Comparison of ENCODE assay signal across 1 cellular context in genomic region chr2:180980185-180980942, GRCh38.
TF ChIP-seq lines count a peak whose summit lies in the region.

UBE2E3 (plus strand) TSS chr2:180980605; CDS start chr2:180982043, 1,438 bp downstream.

TF ChIP-seq in HepG2, 621 proteins besides CTCF, POLR2A, EP300 and RAD21 (continued from another document and continues in another):
- TF ChIP-seq ZNF609 (CRISPR knock-in tag; IDR thresholded peaks at IDR 0.05; ENCODE audit: borderline replicate concordance) (no peak), FOXK2 (IDR thresholded peaks at IDR 0.05) (no peak), ZNF703 (CRISPR knock-in tag; IDR thresholded peaks at IDR 0.05; ENCODE audit: borderline replicate concordance) (no peak), GABPA (IDR thresholded peaks at IDR 0.05; ENCODE audit: low read depth, low read length) (peak; percentile 43), GABPA (CRISPR knock-in tag; IDR thresholded peaks at IDR 0.05; ENCODE audit: low read depth) (no peak), ZNF510 (CRISPR knock-in tag; IDR thresholded peaks at IDR 0.05; ENCODE audit: low read depth) (0 out of 2 replicates have a peak, but pooled peaks have one; percentile 66), POGZ (CRISPR knock-in tag; IDR thresholded peaks at IDR 0.05) (no peak), SP140L (CRISPR knock-in tag; IDR thresholded peaks at IDR 0.05; ENCODE audit: borderline replicate concordance) (no peak), ZNF549 (CRISPR knock-in tag; IDR thresholded peaks at IDR 0.05) (no peak), RFX3 (CRISPR knock-in tag; IDR thresholded peaks at IDR 0.05) (no peak), YEATS4 (CRISPR knock-in tag; IDR thresholded peaks at IDR 0.05; ENCODE audit: borderline replicate concordance) (peak; percentile 95), GABPB1 (CRISPR knock-in tag; IDR thresholded peaks at IDR 0.05) (peak; percentile 87), NFIB (CRISPR knock-in tag; IDR thresholded peaks at IDR 0.05; ENCODE audit: borderline replicate concordance) (no peak), ZBTB40 (IDR thresholded peaks at IDR 0.05) (no peak), ZBTB40 (CRISPR knock-in tag; IDR thresholded peaks at IDR 0.05) (no peak), ZMAT3 (CRISPR knock-in tag; conservative IDR thresholded peaks at IDR 0.05) (peak; percentile 80; the same call in 1 of the 2 replicates), NFE2L1 (CRISPR knock-in tag; IDR thresholded peaks at IDR 0.05; ENCODE audit: borderline replicate concordance) (no peak), MAFG (CRISPR knock-in tag; IDR thresholded peaks at IDR 0.05) (no peak), BATF2 (CRISPR knock-in tag; IDR thresholded peaks at IDR 0.05) (no peak), ZNF558 (CRISPR knock-in tag; IDR thresholded peaks at IDR 0.05; ENCODE audit: borderline replicate concordance) (no peak), TCF7 (IDR thresholded peaks at IDR 0.05; ENCODE audit: low read depth) (no peak), MTF2 (CRISPR knock-in tag; IDR thresholded peaks at IDR 0.05; ENCODE audit: borderline replicate concordance) (no peak), IKZF1 (IDR thresholded peaks at IDR 0.05) (no peak), MNT (IDR thresholded peaks at IDR 0.05) (no peak), ZNF441 (CRISPR knock-in tag; IDR thresholded peaks at IDR 0.05; ENCODE audit: borderline replicate concordance) (peak; percentile 26; the same call in 1 of the 2 replicates), RXRB (CRISPR knock-in tag; IDR thresholded peaks at IDR 0.05; ENCODE audit: borderline replicate concordance) (no peak), ELF3 (CRISPR knock-in tag; IDR thresholded peaks at IDR 0.05) (peak; percentile 63; the same call in 1 of the 2 replicates), TEAD2 (CRISPR knock-in tag; IDR thresholded peaks at IDR 0.05) (0 out of 2 replicates have a peak, but pooled peaks have one; percentile 8), NFE2 (CRISPR knock-in tag; IDR thresholded peaks at IDR 0.05) (no peak), MLLT10 (CRISPR knock-in tag; IDR thresholded peaks at IDR 0.05) (no peak), CEBPB (IDR thresholded peaks at IDR 0.05; ENCODE audit: borderline replicate concordance, low read depth, low read length) (no peak), CEBPG (CRISPR knock-in tag; IDR thresholded peaks at IDR 0.05) (peak; percentile 11; the same call in 1 of the 2 replicates), ZFP37 (CRISPR knock-in tag; IDR thresholded peaks at IDR 0.05; ENCODE audit: borderline replicate concordance) (no peak), JUNB (CRISPR knock-in tag; IDR thresholded peaks at IDR 0.05; ENCODE audit: borderline replicate concordance) (no peak), ASH2L (IDR thresholded peaks at IDR 0.05; ENCODE audit: insufficient read length, low read depth, low read length) (peak; percentile 91)
- TF ChIP-seq, protein P1, sequence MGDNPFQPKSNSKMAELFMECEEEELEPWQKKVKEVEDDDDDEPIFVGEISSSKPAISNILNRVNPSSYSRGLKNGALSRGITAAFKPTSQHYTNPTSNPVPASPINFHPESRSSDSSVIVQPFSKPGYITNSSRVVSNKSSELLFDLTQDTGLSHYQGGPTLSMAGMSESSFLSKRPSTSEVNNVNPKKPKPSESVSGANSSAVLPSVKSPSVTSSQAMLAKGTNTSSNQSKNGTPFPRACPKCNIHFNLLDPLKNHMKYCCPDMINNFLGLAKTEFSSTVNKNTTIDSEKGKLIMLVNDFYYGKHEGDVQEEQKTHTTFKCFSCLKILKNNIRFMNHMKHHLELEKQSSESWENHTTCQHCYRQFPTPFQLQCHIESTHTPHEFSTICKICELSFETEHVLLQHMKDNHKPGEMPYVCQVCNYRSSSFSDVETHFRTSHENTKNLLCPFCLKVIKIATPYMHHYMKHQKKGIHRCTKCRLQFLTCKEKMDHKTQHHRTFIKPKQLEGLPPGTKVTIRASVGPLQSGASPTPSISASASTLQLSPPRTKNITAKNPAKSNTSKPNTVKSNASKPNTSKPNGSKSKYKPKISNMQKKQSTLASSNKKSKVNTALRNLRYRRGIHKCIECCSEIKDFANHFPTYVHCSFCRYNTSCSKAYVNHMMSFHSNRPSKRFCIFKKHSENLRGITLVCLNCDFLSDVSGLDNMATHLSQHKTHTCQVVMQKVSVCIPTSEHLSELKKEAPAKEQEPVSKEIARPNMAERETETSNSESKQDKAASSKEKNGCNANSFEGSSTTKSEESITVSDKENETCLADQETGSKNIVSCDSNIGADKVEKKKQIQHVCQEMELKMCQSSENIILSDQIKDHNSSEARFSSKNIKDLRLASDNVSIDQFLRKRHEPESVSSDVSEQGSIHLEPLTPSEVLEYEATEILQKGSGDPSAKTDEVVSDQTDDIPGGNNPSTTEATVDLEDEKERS (CRISPR knock-in tag; IDR thresholded peaks at IDR 0.05) = no peak
- TF ChIP-seq, protein P2, sequence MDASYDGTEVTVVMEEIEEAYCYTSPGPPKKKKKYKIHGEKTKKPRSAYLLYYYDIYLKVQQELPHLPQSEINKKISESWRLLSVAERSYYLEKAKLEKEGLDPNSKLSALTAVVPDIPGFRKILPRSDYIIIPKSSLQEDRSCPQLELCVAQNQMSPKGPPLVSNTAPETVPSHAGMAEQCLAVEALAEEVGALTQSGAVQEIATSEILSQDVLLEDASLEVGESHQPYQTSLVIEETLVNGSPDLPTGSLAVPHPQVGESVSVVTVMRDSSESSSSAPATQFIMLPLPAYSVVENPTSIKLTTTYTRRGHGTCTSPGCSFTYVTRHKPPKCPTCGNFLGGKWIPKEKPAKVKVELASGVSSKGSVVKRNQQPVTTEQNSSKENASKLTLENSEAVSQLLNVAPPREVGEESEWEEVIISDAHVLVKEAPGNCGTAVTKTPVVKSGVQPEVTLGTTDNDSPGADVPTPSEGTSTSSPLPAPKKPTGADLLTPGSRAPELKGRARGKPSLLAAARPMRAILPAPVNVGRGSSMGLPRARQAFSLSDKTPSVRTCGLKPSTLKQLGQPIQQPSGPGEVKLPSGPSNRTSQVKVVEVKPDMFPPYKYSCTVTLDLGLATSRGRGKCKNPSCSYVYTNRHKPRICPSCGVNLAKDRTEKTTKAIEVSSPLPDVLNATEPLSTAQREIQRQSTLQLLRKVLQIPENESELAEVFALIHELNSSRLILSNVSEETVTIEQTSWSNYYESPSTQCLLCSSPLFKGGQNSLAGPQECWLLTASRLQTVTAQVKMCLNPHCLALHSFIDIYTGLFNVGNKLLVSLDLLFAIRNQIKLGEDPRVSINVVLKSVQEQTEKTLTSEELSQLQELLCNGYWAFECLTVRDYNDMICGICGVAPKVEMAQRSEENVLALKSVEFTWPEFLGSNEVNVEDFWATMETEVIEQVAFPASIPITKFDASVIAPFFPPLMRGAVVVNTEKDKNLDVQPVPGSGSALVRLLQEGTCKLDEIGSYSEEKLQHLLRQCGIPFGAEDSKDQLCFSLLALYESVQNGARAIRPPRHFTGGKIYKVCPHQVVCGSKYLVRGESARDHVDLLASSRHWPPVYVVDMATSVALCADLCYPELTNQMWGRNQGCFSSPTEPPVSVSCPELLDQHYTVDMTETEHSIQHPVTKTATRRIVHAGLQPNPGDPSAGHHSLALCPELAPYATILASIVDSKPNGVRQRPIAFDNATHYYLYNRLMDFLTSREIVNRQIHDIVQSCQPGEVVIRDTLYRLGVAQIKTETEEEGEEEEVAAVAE (CRISPR knock-in tag; IDR thresholded peaks at IDR 0.05; ENCODE audit: borderline replicate concordance) = no peak
